ENCODE assay signal across 13 cellular contexts in the genomic region with DNA sequence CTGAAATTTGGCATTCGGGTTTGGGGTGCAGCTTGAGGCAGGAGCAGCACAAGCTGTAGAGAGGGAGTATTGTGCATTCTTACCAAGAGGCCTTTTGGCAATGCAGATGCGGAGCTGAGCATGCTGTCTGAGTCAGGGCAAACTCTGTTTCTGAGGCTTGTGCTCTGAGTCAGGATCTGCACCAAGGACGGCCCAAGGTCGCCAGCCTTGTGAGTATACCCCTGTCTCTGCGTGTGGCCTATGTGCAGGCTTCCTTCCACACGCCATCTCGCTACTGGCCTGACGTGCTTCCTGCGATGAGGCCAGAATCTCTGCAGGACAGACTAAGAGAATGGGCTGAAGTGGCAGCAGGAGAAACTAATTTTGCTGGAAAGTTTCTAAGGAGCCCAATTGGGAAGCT.
"Had no signal": no experiment of that assay in that cellular context is flagged by ENCODE, and none has a peak within 500 bp of the region (broad histone marks: within the 10 kb centered on the region; RNA-seq: fewer than 3 reads in every experiment).

No MANE protein-coding gene starts in this region.

- H3K27me3 ChIP-seq: upper lobe of left lung had no signal

- H3K4me3 ChIP-seq: upper lobe of left lung had no signal

- H3K36me3 Mint-ChIP-seq: activated naive CD4-positive, alpha-beta T cell treated with anti-CD3 and anti-CD28 coated beads, Interleukin-2, amount 50 U/mL, for 72 hours; naive thymus-derived CD4-positive, alpha-beta T cell; stimulated activated naive B cell treated with anti-CD40 and anti-IgM and Interleukin-4, amounts not matched to agents 10 μg/mL and 1 μg/mL and 100 μg/mL, for 72 hours had no signal

- DNase-seq: activated CD4-positive, alpha-beta T cell treated with anti-CD3 and anti-CD28 coated beads, Interleukin-2, amount 50 U/mL, for 4 hours; activated CD4-positive, CD25-positive, alpha-beta regulatory T cell treated with anti-CD3 and anti-CD28 coated beads, Interleukin-2, amount 50 U/mL, for 72 hours; activated effector memory CD4-positive, alpha-beta T cell treated with anti-CD3 and anti-CD28 coated beads, Interleukin-2, amount 50 U/mL, for 16 hours; activated T-cell treated with anti-CD3 and anti-CD28 coated beads, Interleukin-2, amount 50 U/mL, for 24 hours; anterior cingulate cortex; left cardiac atrium; mammary epithelial cell; naive thymus-derived CD4-positive, alpha-beta T cell; stimulated activated CD4-positive, alpha-beta T cell treated with anti-CD3 and anti-CD28 coated beads, Interleukin-1b, Interleukin-23, amount 100 ng/mL, for 48 hours; stimulated activated naive B cell treated with anti-CD40 and anti-IgM and Interleukin-4, amounts not matched to agents 10 μg/mL and 1 μg/mL and 100 μg/mL, for 72 hours; upper lobe of left lung had no signal

- H3K9me3 Mint-ChIP-seq: activated naive CD4-positive, alpha-beta T cell treated with anti-CD3 and anti-CD28 coated beads, Interleukin-2, amount 50 U/mL, for 72 hours; activated T-cell treated with anti-CD3 and anti-CD28 coated beads, Interleukin-2, amount 50 U/mL, for 24 hours; dendritic cell treated with granulocyte-macrophage colony-stimulating factor and Interleukin-4, amounts not matched to agents 40 ng/mL and 50 ng/mL, for 4 days; naive thymus-derived CD4-positive, alpha-beta T cell; stimulated activated naive B cell treated with anti-CD40 and anti-IgM and Interleukin-4, amounts not matched to agents 10 μg/mL and 1 μg/mL and 100 μg/mL, for 72 hours had no signal

- H3K27ac Mint-ChIP-seq: activated naive CD4-positive, alpha-beta T cell treated with anti-CD3 and anti-CD28 coated beads, Interleukin-2, amount 50 U/mL, for 72 hours; activated T-cell treated with anti-CD3 and anti-CD28 coated beads, Interleukin-2, amount 50 U/mL, for 24 hours; dendritic cell treated with granulocyte-macrophage colony-stimulating factor and Interleukin-4, amounts not matched to agents 40 ng/mL and 50 ng/mL, for 4 days; stimulated activated naive B cell treated with anti-CD40 and anti-IgM and Interleukin-4, amounts not matched to agents 10 μg/mL and 1 μg/mL and 100 μg/mL, for 72 hours had no signal

- H3K4me3 Mint-ChIP-seq: activated T-cell treated with anti-CD3 and anti-CD28 coated beads, Interleukin-2, amount 50 U/mL, for 24 hours; dendritic cell treated with granulocyte-macrophage colony-stimulating factor and Interleukin-4, amounts not matched to agents 40 ng/mL and 50 ng/mL, for 4 days; naive thymus-derived CD4-positive, alpha-beta T cell; stimulated activated naive B cell treated with anti-CD40 and anti-IgM and Interleukin-4, amounts not matched to agents 10 μg/mL and 1 μg/mL and 100 μg/mL, for 72 hours had no signal

- ATAC-seq: activated naive CD4-positive, alpha-beta T cell treated with anti-CD3 and anti-CD28 coated beads, Interleukin-2, amount 50 U/mL, for 72 hours; naive thymus-derived CD4-positive, alpha-beta T cell; stimulated activated naive B cell treated with anti-CD40 and anti-IgM and Interleukin-4, amounts not matched to agents 10 μg/mL and 1 μg/mL and 100 μg/mL, for 72 hours had no signal

- H3K9me3 ChIP-seq: upper lobe of left lung had no signal

- H3K4me1 Mint-ChIP-seq: stimulated activated naive B cell treated with anti-CD40 and anti-IgM and Interleukin-4, amounts not matched to agents 10 μg/mL and 1 μg/mL and 100 μg/mL, for 72 hours had no signal

- H3K36me3 ChIP-seq: upper lobe of left lung had no signal

- H3K4me1 ChIP-seq: upper lobe of left lung had no signal

- H3K27ac ChIP-seq: upper lobe of left lung had no signal
